In genomic region chr10:49738616-49739360, GRCh38 we compare ENCODE assay signal across 29 cellular contexts. TPM values are rescaled to one million over a fixed set of nuclear protein-coding genes. Genes with fewer than 3 reads are reported as not detected.
DNase-seq lines count a peak whose midpoint lies in the region; ATAC-seq and TF ChIP-seq lines count a peak whose summit lies in the region.
"Had no signal": no experiment of that assay in that cellular context is flagged by ENCODE, and none has a peak within 500 bp of the region (broad histone marks: within the 10 kb centered on the region; RNA-seq: fewer than 3 reads in every experiment).

No MANE protein-coding gene starts in this region.

- 59 to 79% (median 76%) methylated on average over 5 to 10 of the region's 10 CpGs for WGBS in stomach, 5 donors

- H3K9me3 ChIP-seq in right atrium auricular region (no peaks in the 10 kb centered on the region), stomach (no peaks in the 10 kb centered on the region)
- no peaks in the 10 kb centered on the region for H3K9me3 ChIP-seq in naive thymus-derived CD4-positive, alpha-beta T cell (ENCODE audit: control insufficient read depth in 2 of 3, low read length in 3 of 3)
- H3K9me3 ChIP-seq: adrenal gland, BLaER1, body of pancreas, prostate gland, upper lobe of left lung had no signal

- H3K4me3 ChIP-seq in right atrium auricular region (no peak overlapping the region), stomach (no peak overlapping the region)
- no peak overlapping the region for H3K4me3 ChIP-seq in naive thymus-derived CD4-positive, alpha-beta T cell (ENCODE audit: low read length)
- H3K4me3 ChIP-seq: adrenal gland, BLaER1, body of pancreas, neural progenitor cell, prostate gland, upper lobe of left lung had no signal

- no peak for TF ChIP-seq EP300 in stomach (IDR thresholded peaks at IDR 0.05)

- no peak overlapping the region for H3K27ac Mint-ChIP-seq in naive thymus-derived CD4-positive, alpha-beta T cell
- H3K27ac Mint-ChIP-seq in activated naive CD4-positive, alpha-beta T cell treated with anti-CD3 and anti-CD28 coated beads for 36 hours = no peak overlapping the region
- H3K27ac Mint-ChIP-seq: activated B cell treated with CpG ODN at 0.5 μM for 24 hours; activated naive CD4-positive, alpha-beta T cell treated with anti-CD3 and anti-CD28 coated beads, Interleukin-2, amount 10 ng/mL, durations not matched to agents 7 days and 5 days; IgD-negative memory B cell; neural progenitor cell had no signal

- H3K4me1 ChIP-seq in right atrium auricular region = no peaks in the 10 kb centered on the region
- no peaks in the 10 kb centered on the region for H3K4me1 ChIP-seq in stomach
- no peaks in the 10 kb centered on the region for H3K4me1 ChIP-seq in naive thymus-derived CD4-positive, alpha-beta T cell (ENCODE audit: control insufficient read depth in 2 of 2, insufficient read depth in 2 of 2, low read length in 2 of 2)
- H3K4me1 ChIP-seq: adrenal gland, body of pancreas, neural progenitor cell, prostate gland, upper lobe of left lung had no signal

- TF ChIP-seq CTCF in right atrium auricular region (IDR thresholded peaks at IDR 0.05) (no peak), stomach (IDR thresholded peaks at IDR 0.05) (no peak)

- DNase-seq in right atrium auricular region (ENCODE audit: low spot score) (peak; percentile 51), left ventricle myocardium superior (no peak), cerebellar cortex (ENCODE audit: low spot score) (peak; percentile 62), left kidney (ENCODE audit: low read depth, low spot score) (peak; percentile 39), stomach (peak; percentile 13), OCI-M1 (lab: John Stamatoyannopoulos, UW) (no peak)
- no peak for DNase-seq in naive thymus-derived CD4-positive, alpha-beta T cell
- no peak for DNase-seq in activated naive CD4-positive, alpha-beta T cell treated with anti-CD3 and anti-CD28 coated beads for 36 hours
- DNase-seq: activated B cell treated with CpG ODN at 0.5 μM for 24 hours; activated CD8-positive, alpha-beta memory T cell treated with anti-CD3 and anti-CD28 coated beads, Interleukin-2, amount 50 U/mL, for 4 hours; activated naive CD4-positive, alpha-beta T cell treated with anti-CD3 and anti-CD28 coated beads, Interleukin-2, amount 10 ng/mL, durations not matched to agents 7 days and 5 days; body of pancreas; hippocampal formation; left cardiac atrium; NCI-H146; NCI-H2107; NCI-H446; stimulated activated CD4-positive, alpha-beta T cell treated with anti-CD3 and anti-CD28 coated beads, Interleukin-4, amount 100 ng/mL, for 24 hours had no signal

- no peak for TF ChIP-seq POLR2A in stomach (IDR thresholded peaks at IDR 0.05)

- H3K36me3 ChIP-seq in right atrium auricular region (no peaks in the 10 kb centered on the region), stomach (no peaks in the 10 kb centered on the region)
- no peaks in the 10 kb centered on the region for H3K36me3 ChIP-seq in naive thymus-derived CD4-positive, alpha-beta T cell (ENCODE audit: control insufficient read depth in 2 of 3, insufficient read depth in 3 of 3, low read length in 3 of 3)
- H3K36me3 ChIP-seq: adrenal gland, BLaER1, neural progenitor cell, prostate gland, upper lobe of left lung had no signal

- no peak overlapping the region for H3K27ac ChIP-seq in right atrium auricular region
- H3K27ac ChIP-seq in stomach = no peak overlapping the region
- no peak overlapping the region for H3K27ac ChIP-seq in naive thymus-derived CD4-positive, alpha-beta T cell (ENCODE audit: low read depth, low read length)
- H3K27ac ChIP-seq: adrenal gland, BLaER1, body of pancreas, neural progenitor cell, prostate gland, RWPE1, upper lobe of left lung had no signal

- H3K4me3 Mint-ChIP-seq in naive thymus-derived CD4-positive, alpha-beta T cell = no peak overlapping the region
- no peak overlapping the region for H3K4me3 Mint-ChIP-seq in activated naive CD4-positive, alpha-beta T cell treated with anti-CD3 and anti-CD28 coated beads for 36 hours
- H3K4me3 Mint-ChIP-seq: activated B cell treated with CpG ODN at 0.5 μM for 24 hours; activated naive CD4-positive, alpha-beta T cell treated with anti-CD3 and anti-CD28 coated beads, Interleukin-2, amount 10 ng/mL, durations not matched to agents 7 days and 5 days; IgD-negative memory B cell; neural progenitor cell had no signal

- H3K9me3 Mint-ChIP-seq in naive thymus-derived CD4-positive, alpha-beta T cell = peaks cover 0 to 8% (median 0%) of the 10 kb centered on the region in 11 donors
- no peaks in the 10 kb centered on the region for H3K9me3 Mint-ChIP-seq in activated naive CD4-positive, alpha-beta T cell treated with anti-CD3 and anti-CD28 coated beads for 36 hours
- H3K9me3 Mint-ChIP-seq: activated B cell treated with CpG ODN at 0.5 μM for 24 hours, IgD-negative memory B cell, neural progenitor cell had no signal

- intact Hi-C loops in left ventricle myocardium superior (cut with micrococcal nuclease) (no loop called here), stomach (cut with DNase I; ENCODE audit: low total_unique reads) (no loop called here)
- intact Hi-C loops in naive thymus-derived CD4-positive, alpha-beta T cell (cut with micrococcal nuclease) = no loop called here
- intact Hi-C loops in activated naive CD4-positive, alpha-beta T cell treated with anti-CD3 and anti-CD28 coated beads for 36 hours (cut with micrococcal nuclease) = no loop called here

- no peak for ATAC-seq in left ventricle myocardium superior
- no peak for ATAC-seq in naive thymus-derived CD4-positive, alpha-beta T cell
- ATAC-seq: body of pancreas, left cardiac atrium had no signal

- H3K27me3 Mint-ChIP-seq in naive thymus-derived CD4-positive, alpha-beta T cell = peaks cover 0 to 3% (median 0%) of the 10 kb centered on the region in 5 donors
- no peaks in the 10 kb centered on the region for H3K27me3 Mint-ChIP-seq in activated naive CD4-positive, alpha-beta T cell treated with anti-CD3 and anti-CD28 coated beads for 36 hours (ENCODE audit: low read depth)
- H3K27me3 Mint-ChIP-seq: activated B cell treated with CpG ODN at 0.5 μM for 24 hours; activated naive CD4-positive, alpha-beta T cell treated with anti-CD3 and anti-CD28 coated beads, Interleukin-2, amount 10 ng/mL, durations not matched to agents 7 days and 5 days; IgD-negative memory B cell had no signal

- CTCF ChIA-PET in naive thymus-derived CD4-positive, alpha-beta T cell (lab: Charles Lee) = no interaction called here
- CTCF ChIA-PET in activated naive CD4-positive, alpha-beta T cell treated with anti-CD3 and anti-CD28 coated beads for 36 hours (lab: Charles Lee) = interaction anchor here (0.6 kb wide), 1 partner anchor 176 kb away, joined by 3 read pairs; no protein-coding TSS in a partner anchor

- no peaks in the 10 kb centered on the region for H3K4me1 Mint-ChIP-seq in naive thymus-derived CD4-positive, alpha-beta T cell
- no peaks in the 10 kb centered on the region for H3K4me1 Mint-ChIP-seq in activated naive CD4-positive, alpha-beta T cell treated with anti-CD3 and anti-CD28 coated beads for 36 hours (ENCODE audit: low read depth)
- H3K4me1 Mint-ChIP-seq: activated B cell treated with CpG ODN at 0.5 μM for 24 hours; activated naive CD4-positive, alpha-beta T cell treated with anti-CD3 and anti-CD28 coated beads, Interleukin-2, amount 10 ng/mL, durations not matched to agents 7 days and 5 days; IgD-negative memory B cell; neural progenitor cell had no signal

- no peaks in the 10 kb centered on the region for H3K36me3 Mint-ChIP-seq in naive thymus-derived CD4-positive, alpha-beta T cell
- no peaks in the 10 kb centered on the region for H3K36me3 Mint-ChIP-seq in activated naive CD4-positive, alpha-beta T cell treated with anti-CD3 and anti-CD28 coated beads for 36 hours (ENCODE audit: low read depth)
- H3K36me3 Mint-ChIP-seq: activated naive CD4-positive, alpha-beta T cell treated with anti-CD3 and anti-CD28 coated beads, Interleukin-2, amount 10 ng/mL, durations not matched to agents 7 days and 5 days; IgD-negative memory B cell had no signal

- POLR2A ChIA-PET in naive thymus-derived CD4-positive, alpha-beta T cell (lab: Charles Lee) = no interaction called here

- no peaks in the 10 kb centered on the region for H3K27me3 ChIP-seq in right atrium auricular region
- H3K27me3 ChIP-seq in stomach = no peaks in the 10 kb centered on the region
- H3K27me3 ChIP-seq in naive thymus-derived CD4-positive, alpha-beta T cell (ENCODE audit: control insufficient read depth in 2 of 2, insufficient read depth in 2 of 2, low read length in 2 of 2) = no peaks in the 10 kb centered on the region
- H3K27me3 ChIP-seq: adrenal gland, BLaER1, body of pancreas, neural progenitor cell, upper lobe of left lung had no signal

RNA-seq across cellular contexts. Expression of gene OGDHL, which starts 23.3 kb away (rescaled TPM):
- total RNA-seq in right atrium auricular region (1 to 10 TPM; 5.2 to 6.4 TPM), left ventricle myocardium superior (4.1 TPM), stomach (10 to 100 TPM in 1 of 5 donors, 1 to 10 TPM in 3, not detected in 1; 3.7 to 26.8 (median 4.4) TPM)
- polyA plus RNA-seq in stomach = under 1 TPM; 0.31 to 0.46 (median 0.45) TPM
- not detected for total RNA-seq in naive thymus-derived CD4-positive, alpha-beta T cell
- not detected for polyA plus RNA-seq in naive thymus-derived CD4-positive, alpha-beta T cell
- under 1 TPM; 0.12 to 0.37 TPM for total RNA-seq in activated naive CD4-positive, alpha-beta T cell treated with anti-CD3 and anti-CD28 coated beads for 36 hours
- total RNA-seq: activated B cell treated with CpG ODN at 0.5 μM for 24 hours; subcutaneous adipose tissue; T-helper 1 cell treated with Interleukin-12 subunit alpha and Interleukin-12 subunit beta and Interleukin-4 antibody, amounts not matched to agents 30 ng/mL and 1 ng/mL, for 36 hours had no signal
- polyA plus RNA-seq: IgD-negative memory B cell had no signal

RNA-seq across cellular contexts. Expression of gene C10orf53, which starts 59.3 kb away (rescaled TPM):
- total RNA-seq in right atrium auricular region (not detected), left ventricle myocardium superior (not detected), stomach (not detected)
- not detected for polyA plus RNA-seq in stomach
- not detected for total RNA-seq in naive thymus-derived CD4-positive, alpha-beta T cell
- polyA plus RNA-seq in naive thymus-derived CD4-positive, alpha-beta T cell = not detected
- not detected for total RNA-seq in activated naive CD4-positive, alpha-beta T cell treated with anti-CD3 and anti-CD28 coated beads for 36 hours
- total RNA-seq: activated B cell treated with CpG ODN at 0.5 μM for 24 hours; adrenal gland; body of pancreas; chondrocyte; left cardiac atrium; SK-MEL-5; subcutaneous adipose tissue; T-helper 1 cell treated with Interleukin-12 subunit alpha and Interleukin-12 subunit beta and Interleukin-4 antibody, amounts not matched to agents 30 ng/mL and 1 ng/mL, for 36 hours; upper lobe of left lung had no signal
- polyA plus RNA-seq: adrenal gland, IgD-negative memory B cell had no signal

Comparison
In these comparisons a context has a peak if more than half of its experiments do, and no peak if none do; other contexts are left out.
1. DNase-seq: peak in right atrium auricular region (single experiment), cerebellar cortex (single experiment), left kidney (single experiment) and stomach (single experiment); none in left ventricle myocardium superior (single experiment), naive thymus-derived CD4-positive, alpha-beta T cell (0 of 9), activated naive CD4-positive, alpha-beta T cell treated with anti-CD3 and anti-CD28 coated beads for 36 hours (single experiment) and OCI-M1 (single experiment).